In the genomic region with DNA sequence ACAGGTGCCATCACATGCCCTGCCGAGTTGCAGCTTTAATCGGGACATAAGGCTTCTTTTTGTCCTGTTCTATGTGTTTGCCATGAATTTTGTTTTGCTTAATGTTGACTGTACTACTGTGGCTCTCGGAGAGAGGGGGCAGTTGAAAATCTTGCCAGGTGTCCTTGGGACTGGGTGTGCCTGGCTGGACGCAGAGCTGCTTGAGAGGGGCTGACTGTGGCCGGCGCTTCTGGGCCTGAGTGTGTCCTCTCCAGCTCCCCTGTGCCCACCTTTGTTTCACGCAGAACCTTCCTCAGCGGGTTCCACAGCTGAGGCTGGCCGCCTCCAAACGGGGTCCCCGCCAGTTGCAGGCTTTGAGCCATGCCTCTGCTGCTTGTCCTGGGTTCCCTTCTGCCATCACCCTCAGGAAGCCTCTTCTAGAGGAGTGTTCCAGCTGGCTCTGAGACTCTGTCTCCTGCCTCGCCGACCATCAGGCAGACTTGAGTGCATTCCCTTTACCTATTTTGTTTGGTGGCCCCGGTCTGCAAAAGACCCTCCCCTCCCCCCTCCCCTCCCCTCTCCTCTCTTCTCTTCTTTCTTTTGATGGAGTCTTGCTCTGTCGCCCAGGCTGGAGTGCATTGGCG, we compare ENCODE assay signal across 2 cellular contexts.
TF ChIP-seq lines count a peak whose summit lies in the region.

No MANE protein-coding gene starts in this region.

TF ChIP-seq in A549, 52 proteins besides CTCF, POLR2A, EP300 and RAD21:
- TF ChIP-seq MAFK (IDR thresholded peaks at IDR 0.05; ENCODE audit: partially characterized antibody) (no peak), MAZ (IDR thresholded peaks at IDR 0.05; ENCODE audit: borderline replicate concordance, low read depth, low read length) (no peak), BHLHE40 (IDR thresholded peaks at IDR 0.05; ENCODE audit: low read depth, low read length) (no peak), FOXS1 (CRISPR knock-in tag; IDR thresholded peaks at IDR 0.05) (no peak), ZSCAN20 (CRISPR knock-in tag; IDR thresholded peaks at IDR 0.05) (no peak), CHD4 (IDR thresholded peaks at IDR 0.05; ENCODE audit: borderline replicate concordance) (no peak), TP53 (CRISPR knock-in tag; IDR thresholded peaks at IDR 0.05) (no peak), NR3C1 (IDR thresholded peaks at IDR 0.05) (no peak), GATA3 (IDR thresholded peaks at IDR 0.05; ENCODE audit: borderline replicate concordance) (no peak), POLR2AphosphoS2 (conservative IDR thresholded peaks at IDR 0.05; ENCODE audit: low read length) (no peak), CBX8 (IDR thresholded peaks at IDR 0.05) (no peak), RCOR1 (IDR thresholded peaks at IDR 0.05; ENCODE audit: low read depth, low read length) (no peak), HEYL (CRISPR knock-in tag; IDR thresholded peaks at IDR 0.05) (no peak), KDM1A (IDR thresholded peaks at IDR 0.05; ENCODE audit: low read depth) (no peak), HOXB5 (CRISPR knock-in tag; IDR thresholded peaks at IDR 0.05) (no peak), TFCP2L1 (CRISPR knock-in tag; IDR thresholded peaks at IDR 0.05) (no peak)
- TF ChIP-seq, protein P1, sequence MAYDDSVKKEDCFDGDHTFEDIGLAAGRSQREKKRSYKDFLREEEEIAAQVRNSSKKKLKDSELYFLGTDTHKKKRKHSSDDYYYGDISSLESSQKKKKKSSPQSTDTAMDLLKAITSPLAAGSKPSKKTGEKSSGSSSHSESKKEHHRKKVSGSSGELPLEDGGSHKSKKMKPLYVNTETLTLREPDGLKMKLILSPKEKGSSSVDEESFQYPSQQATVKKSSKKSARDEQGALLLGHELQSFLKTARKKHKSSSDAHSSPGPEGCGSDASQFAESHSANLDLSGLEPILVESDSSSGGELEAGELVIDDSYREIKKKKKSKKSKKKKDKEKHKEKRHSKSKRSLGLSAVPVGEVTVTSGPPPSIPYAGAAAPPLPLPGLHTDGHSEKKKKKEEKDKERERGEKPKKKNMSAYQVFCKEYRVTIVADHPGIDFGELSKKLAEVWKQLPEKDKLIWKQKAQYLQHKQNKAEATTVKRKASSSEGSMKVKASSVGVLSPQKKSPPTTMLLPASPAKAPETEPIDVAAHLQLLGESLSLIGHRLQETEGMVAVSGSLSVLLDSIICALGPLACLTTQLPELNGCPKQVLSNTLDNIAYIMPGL (CRISPR knock-in tag; IDR thresholded peaks at IDR 0.05; ENCODE audit: borderline replicate concordance): no peak
- TF ChIP-seq, protein P2, sequence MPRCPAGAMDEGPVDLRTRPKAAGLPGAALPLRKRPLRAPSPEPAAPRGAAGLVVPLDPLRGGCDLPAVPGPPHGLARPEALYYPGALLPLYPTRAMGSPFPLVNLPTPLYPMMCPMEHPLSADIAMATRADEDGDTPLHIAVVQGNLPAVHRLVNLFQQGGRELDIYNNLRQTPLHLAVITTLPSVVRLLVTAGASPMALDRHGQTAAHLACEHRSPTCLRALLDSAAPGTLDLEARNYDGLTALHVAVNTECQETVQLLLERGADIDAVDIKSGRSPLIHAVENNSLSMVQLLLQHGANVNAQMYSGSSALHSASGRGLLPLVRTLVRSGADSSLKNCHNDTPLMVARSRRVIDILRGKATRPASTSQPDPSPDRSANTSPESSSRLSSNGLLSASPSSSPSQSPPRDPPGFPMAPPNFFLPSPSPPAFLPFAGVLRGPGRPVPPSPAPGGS (IDR thresholded peaks at IDR 0.05): no peak

TF ChIP-seq in H1, 55 proteins besides CTCF, POLR2A, EP300 and RAD21:
- no peak for TF ChIP-seq NRF1 (IDR thresholded peaks at IDR 0.05; ENCODE audit: low read depth, low read length)
